ENCODE assay signal across 8 cellular contexts in genomic region chr4:140152015-140152703, GRCh38. TPM values are rescaled to one million over a fixed set of nuclear protein-coding genes. Genes with fewer than 3 reads are reported as not detected.
DNase-seq lines count a peak whose midpoint lies in the region; ATAC-seq and TF ChIP-seq lines count a peak whose summit lies in the region.

No MANE protein-coding gene starts in this region.

- no peaks in the 10 kb centered on the region for H3K36me3 ChIP-seq in CD4-positive, alpha-beta memory T cell (ENCODE audit: insufficient read depth, low read length)
- no peaks in the 10 kb centered on the region for H3K36me3 ChIP-seq in SU-DHL-6 (ENCODE audit: low read length)
- H3K36me3 ChIP-seq in left ventricle myocardium inferior, result no peaks in the 10 kb centered on the region
- no peaks in the 10 kb centered on the region for H3K36me3 ChIP-seq in prostate gland
- H3K36me3 ChIP-seq in urinary bladder (ENCODE audit: insufficient read depth), result no peaks in the 10 kb centered on the region

- H3K79me2 ChIP-seq in SU-DHL-6 (ENCODE audit: insufficient read depth, low read length), result no peaks in the 10 kb centered on the region

- peak overlapping the region; percentile 88 for H3K4me2 ChIP-seq in SU-DHL-6 (ENCODE audit: low read depth, low read length, poor library complexity, severe bottlenecking)

- DNase-seq in CD4-positive, alpha-beta memory T cell, result peak; percentile 80 to 87 (median 81)
- peak; percentile 74 for DNase-seq in LoVo (ENCODE audit: low spot score)
- DNase-seq in activated naive CD8-positive, alpha-beta T cell treated with anti-CD3 and anti-CD28 coated beads for 36 hours, result peak; percentile 86
- DNase-seq in left ventricle myocardium inferior, result peak; percentile 68
- peak; percentile 76 for DNase-seq in prostate gland (ENCODE audit: low spot score)

- intact Hi-C loops in CD4-positive, alpha-beta memory T cell (cut with micrococcal nuclease), result loop anchor here (1.0 to 5.0 kb wide), 6 partner anchors 56 to 1070 kb away; partner anchors contain the start of gene RAB33B
- intact Hi-C loops in left ventricle myocardium inferior (cut with micrococcal nuclease) (no loop called here), prostate gland (cut with DNase I) (loop anchor here (5.0 to 10.0 kb wide), 7 partner anchors 55 to 485 kb away; partner anchors contain the start of gene MGST2)

- H3K36me3 Mint-ChIP-seq in CD4-positive, alpha-beta memory T cell, result peaks cover 0 to 24% of the 10 kb centered on the region in 2 donors
- H3K36me3 Mint-ChIP-seq in activated naive CD8-positive, alpha-beta T cell treated with anti-CD3 and anti-CD28 coated beads for 36 hours, result no peaks in the 10 kb centered on the region

- H3K4me1 Mint-ChIP-seq in CD4-positive, alpha-beta memory T cell, result peaks cover 21 to 57% (median 32%) of the 10 kb centered on the region in 4 donors
- H3K4me1 Mint-ChIP-seq in activated naive CD8-positive, alpha-beta T cell treated with anti-CD3 and anti-CD28 coated beads for 36 hours, result peaks cover 43% of the 10 kb centered on the region

- H3F3A ChIP-seq in SU-DHL-6 (ENCODE audit: insufficient read depth), result peaks cover 21% of the 10 kb centered on the region

- H3K9ac ChIP-seq in SU-DHL-6 (ENCODE audit: low read length), result peak overlapping the region; percentile 61

- TF ChIP-seq POLR2A in prostate gland (IDR thresholded peaks at IDR 0.05), result no peak

- CTCF ChIA-PET in CD4-positive, alpha-beta memory T cell (lab: Charles Lee; ENCODE audit: partially characterized antibody), result interaction anchor here (1.7 to 2.2 kb wide), 2 partner anchors 82 to 101 kb away, joined by 5 to 12 read pairs; no protein-coding TSS in a partner anchor

- TF ChIP-seq CTCF in SU-DHL-6 (IDR thresholded peaks at IDR 0.05; ENCODE audit: insufficient read depth, low read length, poor library complexity, severe bottlenecking) (no peak), left ventricle myocardium inferior (IDR thresholded peaks at IDR 0.05; ENCODE audit: borderline replicate concordance) (peak; percentile 52), prostate gland (IDR thresholded peaks at IDR 0.05) (peak; percentile 37 to 62 (median 48))

- 0% methylated on average over 50 of the region's 50 CpGs for WGBS in prostate gland
- under 1% methylated on average over 50 of the region's 50 CpGs for whole genome bisulfite sequencing in urinary bladder

- no peaks in the 10 kb centered on the region for H3K9me3 ChIP-seq in CD4-positive, alpha-beta memory T cell (ENCODE audit: control insufficient read depth in 1 of 2, low read length in 2 of 2)
- H3K9me3 ChIP-seq in SU-DHL-6 (ENCODE audit: insufficient read depth, low read length) (no peaks in the 10 kb centered on the region), left ventricle myocardium inferior (replicated peaks) (no peaks in the 10 kb centered on the region), prostate gland (no peaks in the 10 kb centered on the region)

- peaks cover 36% of the 10 kb centered on the region for H3K4me1 ChIP-seq in CD4-positive, alpha-beta memory T cell (ENCODE audit: insufficient read depth, low read length)
- H3K4me1 ChIP-seq in left ventricle myocardium inferior (peaks cover 46% of the 10 kb centered on the region), prostate gland (replicated peaks) (peaks cover 6% of the 10 kb centered on the region), urinary bladder (ENCODE audit: insufficient read depth) (no peaks in the 10 kb centered on the region)

- H3K27ac ChIP-seq in CD4-positive, alpha-beta memory T cell (ENCODE audit: low read depth, low read length), result peak overlapping the region; percentile 49
- no peak overlapping the region for H3K27ac ChIP-seq in SU-DHL-6 (ENCODE audit: low read depth, low read length)
- H3K27ac ChIP-seq in left ventricle myocardium inferior (replicated peaks), result peak overlapping the region; percentile 99
- peak overlapping the region; percentile 97 to 99 for H3K27ac ChIP-seq in prostate gland
- H3K27ac ChIP-seq in urinary bladder (ENCODE audit: low read depth), result peak overlapping the region; percentile 92

- peaks cover 0 to 3% (median 0%) of the 10 kb centered on the region in 8 donors for H3K9me3 Mint-ChIP-seq in CD4-positive, alpha-beta memory T cell
- H3K9me3 Mint-ChIP-seq in activated naive CD8-positive, alpha-beta T cell treated with anti-CD3 and anti-CD28 coated beads for 36 hours, result no peaks in the 10 kb centered on the region

- H3K4me3 ChIP-seq in CD4-positive, alpha-beta memory T cell (ENCODE audit: low read length in 2 of 2), result peak overlapping the region; percentile 71 to 88
- peak overlapping the region; percentile 63 for H3K4me3 ChIP-seq in SU-DHL-6 (ENCODE audit: insufficient read depth, low read length, poor library complexity, severe bottlenecking)
- peak overlapping the region; percentile 93 for H3K4me3 ChIP-seq in left ventricle myocardium inferior
- peak overlapping the region; percentile 79 to 80 for H3K4me3 ChIP-seq in prostate gland
- H3K4me3 ChIP-seq in urinary bladder (ENCODE audit: low read depth, low read length), result peak overlapping the region; percentile 71

- H4K20me1 ChIP-seq in SU-DHL-6 (ENCODE audit: low read depth, low read length), result no peaks in the 10 kb centered on the region

- peak overlapping the region; percentile 81 to 97 (median 88) for H3K27ac Mint-ChIP-seq in CD4-positive, alpha-beta memory T cell
- peak overlapping the region; percentile 87 for H3K27ac Mint-ChIP-seq in activated naive CD8-positive, alpha-beta T cell treated with anti-CD3 and anti-CD28 coated beads for 36 hours

- no peaks in the 10 kb centered on the region for H3K9me2 ChIP-seq in SU-DHL-6 (replicated peaks; ENCODE audit: insufficient read depth, low read length)

- H2AFZ ChIP-seq in SU-DHL-6 (ENCODE audit: low read depth, low read length, severe bottlenecking), result peak overlapping the region; percentile 87

- H3K27me3 ChIP-seq in CD4-positive, alpha-beta memory T cell (ENCODE audit: insufficient read depth, low read length), result no peaks in the 10 kb centered on the region
- H3K27me3 ChIP-seq in SU-DHL-6 (ENCODE audit: low read length) (no peaks in the 10 kb centered on the region), left ventricle myocardium inferior (ENCODE audit: low read depth) (no peaks in the 10 kb centered on the region), prostate gland (replicated peaks; ENCODE audit: insufficient read depth) (no peaks in the 10 kb centered on the region)

- no peak for ATAC-seq in HG02884 (IDR thresholded peaks at IDR 0.05; ENCODE audit: unreplicated experiment)

- H3K4me3 Mint-ChIP-seq in CD4-positive, alpha-beta memory T cell, result peak overlapping the region; percentile 87 to 99 (median 95)
- peak overlapping the region; percentile 88 for H3K4me3 Mint-ChIP-seq in activated naive CD8-positive, alpha-beta T cell treated with anti-CD3 and anti-CD28 coated beads for 36 hours

- peaks cover 0 to 1% of the 10 kb centered on the region in 2 donors for H3K27me3 Mint-ChIP-seq in CD4-positive, alpha-beta memory T cell
- peaks cover 24% of the 10 kb centered on the region for H3K27me3 Mint-ChIP-seq in activated naive CD8-positive, alpha-beta T cell treated with anti-CD3 and anti-CD28 coated beads for 36 hours

- POLR2A ChIA-PET in CD4-positive, alpha-beta memory T cell (lab: Charles Lee; ENCODE audit: partially characterized antibody), result interaction anchor here (0.6 to 4.0 kb wide), 8 partner anchors 55 to 1070 kb away, joined by 3 to 19 read pairs (median 4); partner anchors contain the start of gene SETD7

RNA-seq across cellular contexts. Expression of gene MAML3, which starts 1.8 kb away (rescaled TPM):
- total RNA-seq in CD4-positive, alpha-beta memory T cell, result 1 to 10 TPM; 2.9 to 3.7 TPM
- polyA plus RNA-seq in CD4-positive, alpha-beta memory T cell, result under 1 TPM; 0.15 to 0.50 TPM
- total RNA-seq in activated naive CD8-positive, alpha-beta T cell treated with anti-CD3 and anti-CD28 coated beads for 36 hours, result 1 to 10 TPM; 2.1 to 2.3 TPM
- total RNA-seq in left ventricle myocardium inferior (2.6 TPM), prostate gland (10 to 100 TPM; 15.0 to 30.6 TPM), urinary bladder (6.7 TPM)
- 7.0 TPM for polyA plus RNA-seq in urinary bladder
